Comparison of ENCODE assay signal across 27 cellular contexts in genomic region chr6:154295733-154296132, GRCh38.
"Had no signal": no experiment of that assay in that cellular context is flagged by ENCODE, and none has a peak within 500 bp of the region (broad histone marks: within the 10 kb centered on the region; RNA-seq: fewer than 3 reads in every experiment).

No MANE protein-coding gene starts in this region.

- H3K36me3 ChIP-seq: MG63 had no signal

- ATAC-seq: activated T-helper 17 cell treated with anti-CD3 and anti-CD28 coated beads, Interleukin-2, amount 50 U/mL, for 72 hours; PC-3 had no signal

- H3K27ac ChIP-seq: KMS-11 had no signal

- H3K9me3 ChIP-seq: MG63 had no signal

- FAIRE-seq: astrocyte, RCC 7860, TTC549 had no signal

- H3K4me3 ChIP-seq: MG63 had no signal

- H3K9ac ChIP-seq: KMS-11 had no signal

- H3K27me3 ChIP-seq: MG63 had no signal

- DNase-seq: activated B cell treated with CpG ODN at 0.5 μM for 24 hours; activated CD4-positive, alpha-beta memory T cell treated with anti-CD3 and anti-CD28 coated beads, Interleukin-2, amount 10 ng/mL, durations not matched to agents 7 days and 5 days; activated CD4-positive, alpha-beta T cell treated with anti-CD3 and anti-CD28 coated beads for 1 hour; activated CD4-positive, alpha-beta T cell treated with anti-CD3 and anti-CD28 coated beads, Interleukin-2, amount 10 ng/mL, durations not matched to agents 7 days and 5 days; activated gamma-delta T cell; activated naive CD4-positive, alpha-beta T cell treated with anti-CD3 and anti-CD28 coated beads for 36 hours; activated T-cell treated with anti-CD3 and anti-CD28 coated beads for 4 hours; activated T-cell treated with anti-CD3 and anti-CD28 coated beads, Interleukin-2, amount 50 U/mL, for 48 hours; amygdala; MG63; MV-4-11; NCI-H1092 treated with DMSO at 0.1 percent for 48 hours; NCI-H1436 treated with DMSO at 0.1 percent for 48 hours; NCI-H187; NCI-H2081; NCI-H510A treated with DMSO at 0.1 percent for 48 hours; NCI-H69; NK-92 treated with Interleukin-12 subunit alpha and Interleukin-12 subunit beta, amount 100 ng/mL, for 24 hours; PC-3; SIG-M5; T-helper 2 cell; T1000 had no signal

- H3K4me2 ChIP-seq: KMS-11 had no signal
